In genomic region chr5:59943721-59944120, GRCh38 we compare ENCODE assay signal across 1 cellular context.
TF ChIP-seq lines count a peak whose summit lies in the region.

No MANE protein-coding gene starts in this region.

TF ChIP-seq in GM23338, 12 proteins besides CTCF, POLR2A, EP300 and RAD21 (continued from another document):
- TF ChIP-seq, protein P1, sequence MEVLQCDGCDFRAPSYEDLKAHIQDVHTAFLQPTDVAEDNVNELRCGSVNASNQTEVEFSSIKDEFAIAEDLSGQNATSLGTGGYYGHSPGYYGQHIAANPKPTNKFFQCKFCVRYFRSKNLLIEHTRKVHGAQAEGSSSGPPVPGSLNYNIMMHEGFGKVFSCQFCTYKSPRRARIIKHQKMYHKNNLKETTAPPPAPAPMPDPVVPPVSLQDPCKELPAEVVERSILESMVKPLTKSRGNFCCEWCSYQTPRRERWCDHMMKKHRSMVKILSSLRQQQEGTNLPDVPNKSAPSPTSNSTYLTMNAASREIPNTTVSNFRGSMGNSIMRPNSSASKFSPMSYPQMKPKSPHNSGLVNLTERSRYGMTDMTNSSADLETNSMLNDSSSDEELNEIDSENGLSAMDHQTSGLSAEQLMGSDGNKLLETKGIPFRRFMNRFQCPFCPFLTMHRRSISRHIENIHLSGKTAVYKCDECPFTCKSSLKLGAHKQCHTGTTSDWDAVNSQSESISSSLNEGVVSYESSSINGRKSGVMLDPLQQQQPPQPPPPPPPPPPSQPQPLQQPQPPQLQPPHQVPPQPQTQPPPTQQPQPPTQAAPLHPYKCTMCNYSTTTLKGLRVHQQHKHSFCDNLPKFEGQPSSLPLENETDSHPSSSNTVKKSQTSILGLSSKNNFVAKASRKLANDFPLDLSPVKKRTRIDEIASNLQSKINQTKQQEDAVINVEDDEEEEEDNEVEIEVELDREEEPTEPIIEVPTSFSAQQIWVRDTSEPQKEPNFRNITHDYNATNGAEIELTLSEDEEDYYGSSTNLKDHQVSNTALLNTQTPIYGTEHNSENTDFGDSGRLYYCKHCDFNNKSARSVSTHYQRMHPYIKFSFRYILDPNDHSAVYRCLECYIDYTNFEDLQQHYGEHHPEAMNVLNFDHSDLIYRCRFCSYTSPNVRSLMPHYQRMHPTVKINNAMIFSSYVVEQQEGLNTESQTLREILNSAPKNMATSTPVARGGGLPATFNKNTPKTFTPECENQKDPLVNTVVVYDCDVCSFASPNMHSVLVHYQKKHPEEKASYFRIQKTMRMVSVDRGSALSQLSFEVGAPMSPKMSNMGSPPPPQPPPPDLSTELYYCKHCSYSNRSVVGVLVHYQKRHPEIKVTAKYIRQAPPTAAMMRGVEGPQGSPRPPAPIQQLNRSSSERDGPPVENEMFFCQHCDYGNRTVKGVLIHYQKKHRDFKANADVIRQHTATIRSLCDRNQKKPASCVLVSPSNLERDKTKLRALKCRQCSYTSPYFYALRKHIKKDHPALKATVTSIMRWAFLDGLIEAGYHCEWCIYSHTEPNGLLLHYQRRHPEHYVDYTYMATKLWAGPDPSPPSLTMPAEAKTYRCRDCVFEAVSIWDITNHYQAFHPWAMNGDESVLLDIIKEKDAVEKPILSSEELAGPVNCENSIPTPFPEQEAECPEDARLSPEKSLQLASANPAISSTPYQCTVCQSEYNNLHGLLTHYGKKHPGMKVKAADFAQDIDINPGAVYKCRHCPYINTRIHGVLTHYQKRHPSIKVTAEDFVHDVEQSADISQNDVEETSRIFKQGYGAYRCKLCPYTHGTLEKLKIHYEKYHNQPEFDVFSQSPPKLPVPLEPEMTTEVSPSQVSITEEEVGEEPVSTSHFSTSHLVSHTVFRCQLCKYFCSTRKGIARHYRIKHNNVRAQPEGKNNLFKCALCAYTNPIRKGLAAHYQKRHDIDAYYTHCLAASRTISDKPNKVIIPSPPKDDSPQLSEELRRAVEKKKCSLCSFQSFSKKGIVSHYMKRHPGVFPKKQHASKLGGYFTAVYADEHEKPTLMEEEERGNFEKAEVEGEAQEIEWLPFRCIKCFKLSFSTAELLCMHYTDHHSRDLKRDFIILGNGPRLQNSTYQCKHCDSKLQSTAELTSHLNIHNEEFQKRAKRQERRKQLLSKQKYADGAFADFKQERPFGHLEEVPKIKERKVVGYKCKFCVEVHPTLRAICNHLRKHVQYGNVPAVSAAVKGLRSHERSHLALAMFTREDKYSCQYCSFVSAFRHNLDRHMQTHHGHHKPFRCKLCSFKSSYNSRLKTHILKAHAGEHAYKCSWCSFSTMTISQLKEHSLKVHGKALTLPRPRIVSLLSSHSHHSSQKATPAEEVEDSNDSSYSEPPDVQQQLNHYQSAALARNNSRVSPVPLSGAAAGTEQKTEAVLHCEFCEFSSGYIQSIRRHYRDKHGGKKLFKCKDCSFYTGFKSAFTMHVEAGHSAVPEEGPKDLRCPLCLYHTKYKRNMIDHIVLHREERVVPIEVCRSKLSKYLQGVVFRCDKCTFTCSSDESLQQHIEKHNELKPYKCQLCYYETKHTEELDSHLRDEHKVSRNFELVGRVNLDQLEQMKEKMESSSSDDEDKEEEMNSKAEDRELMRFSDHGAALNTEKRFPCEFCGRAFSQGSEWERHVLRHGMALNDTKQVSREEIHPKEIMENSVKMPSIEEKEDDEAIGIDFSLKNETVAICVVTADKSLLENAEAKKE (CRISPR knock-in tag; IDR thresholded peaks at IDR 0.05), result no peak
